Comparison of ENCODE assay signal across 29 cellular contexts in genomic region chr5:7388553-7388952, GRCh38. TPM values are rescaled to one million over a fixed set of nuclear protein-coding genes. Genes with fewer than 3 reads are reported as not detected.
"Had no signal": no experiment of that assay in that cellular context is flagged by ENCODE, and none has a peak within 500 bp of the region (broad histone marks: within the 10 kb centered on the region; RNA-seq: fewer than 3 reads in every experiment).

No MANE protein-coding gene starts in this region.

- H3K9me3 ChIP-seq: ovary, psoas muscle, right lobe of liver, sigmoid colon, stomach, thoracic aorta, thyroid gland, tibial nerve, upper lobe of left lung, vagina had no signal

- H3K79me2 ChIP-seq: parathyroid adenoma had no signal

- H3K36me3 ChIP-seq: neural progenitor cell, ovary, right lobe of liver, sigmoid colon, stomach, thoracic aorta, thyroid gland, tibial nerve, upper lobe of left lung, vagina had no signal

- H3K9ac ChIP-seq: neural progenitor cell, parathyroid adenoma had no signal

- H3K27ac ChIP-seq: neural progenitor cell, ovary, parathyroid adenoma, psoas muscle, right lobe of liver, sigmoid colon, stomach, thoracic aorta, thyroid gland, tibial nerve, upper lobe of left lung, vagina had no signal

- H3K4me3 ChIP-seq: neural progenitor cell, ovary, psoas muscle, right lobe of liver, sigmoid colon, stomach, thoracic aorta, thyroid gland, tibial nerve, upper lobe of left lung, vagina had no signal

- H3K27ac Mint-ChIP-seq: nephron; neural progenitor cell; progenitor cell of endocrine pancreas; stimulated activated effector memory CD8-positive, alpha-beta T cell treated with anti-CD3 and anti-CD28 coated beads, Interleukin-12 subunit alpha, Interleukin-12 subunit beta, amount 100 ng/mL, for 72 hours; stimulated activated naive B cell treated with anti-CD40 and anti-IgM and Interleukin-4, amounts not matched to agents 10 μg/mL and 1 μg/mL and 100 μg/mL, for 72 hours; stimulated activated naive CD8-positive, alpha-beta T cell treated with anti-CD3 and anti-CD28 coated beads, Interleukin-15, Interleukin-2, amounts not matched to agents 100 ng/mL and 50 ng/mL, for 24 hours had no signal

- DNase-seq: occipital lobe; ovary; posterior cingulate gyrus; psoas muscle; right cardiac atrium; right lobe of liver; sigmoid colon; small intestine; stimulated activated CD4-positive, alpha-beta T cell treated with anti-CD3 and anti-CD28 coated beads, Interleukin-15, amount 100 ng/mL, for 24 hours; stimulated activated CD4-positive, alpha-beta T cell treated with anti-CD3 and anti-CD28 coated beads, Interleukin-2, amount 100 ng/mL, for 24 hours; stimulated activated CD4-positive, alpha-beta T cell treated with anti-CD3 and anti-CD28 coated beads, Interleukin-2, amount 100 ng/mL, for 48 hours; stimulated activated CD4-positive, alpha-beta T cell treated with anti-CD3 and anti-CD28 coated beads, Interleukin-4, amount 100 ng/mL, for 24 hours; stimulated activated naive B cell treated with anti-CD40 and anti-IgM and Interleukin-4, amounts not matched to agents 10 μg/mL and 1 μg/mL and 100 μg/mL, for 72 hours; stimulated activated naive CD4-positive, alpha-beta T cell treated with Interleukin-2 at 50 U/mL for 16 hours; stomach; thyroid gland; trophoblast cell; upper lobe of left lung had no signal

- H3K4me2 ChIP-seq: neural progenitor cell had no signal

- FAIRE-seq: small intestine, urothelium cell line had no signal

- ATAC-seq: psoas muscle; right cardiac atrium; right lobe of liver; stimulated activated effector memory CD8-positive, alpha-beta T cell treated with anti-CD3 and anti-CD28 coated beads, Interleukin-12 subunit alpha, Interleukin-12 subunit beta, amount 100 ng/mL, for 72 hours; stimulated activated naive B cell treated with anti-CD40 and anti-IgM and Interleukin-4, amounts not matched to agents 10 μg/mL and 1 μg/mL and 100 μg/mL, for 72 hours had no signal

- H3K27me3 ChIP-seq: neural progenitor cell, ovary, right lobe of liver, sigmoid colon, thyroid gland, tibial nerve, upper lobe of left lung, vagina had no signal

- H3K9me3 Mint-ChIP-seq: nephron; neural progenitor cell; stimulated activated naive CD8-positive, alpha-beta T cell treated with anti-CD3 and anti-CD28 coated beads, Interleukin-15, Interleukin-2, amounts not matched to agents 100 ng/mL and 50 ng/mL, for 24 hours had no signal

- H3K36me3 Mint-ChIP-seq: neural progenitor cell; stimulated activated effector memory CD8-positive, alpha-beta T cell treated with anti-CD3 and anti-CD28 coated beads, Interleukin-12 subunit alpha, Interleukin-12 subunit beta, amount 100 ng/mL, for 72 hours; stimulated activated naive B cell treated with anti-CD40 and anti-IgM and Interleukin-4, amounts not matched to agents 10 μg/mL and 1 μg/mL and 100 μg/mL, for 72 hours had no signal

- H3K4me1 Mint-ChIP-seq: stimulated activated effector memory CD8-positive, alpha-beta T cell treated with anti-CD3 and anti-CD28 coated beads, Interleukin-12 subunit alpha, Interleukin-12 subunit beta, amount 100 ng/mL, for 72 hours; stimulated activated naive B cell treated with anti-CD40 and anti-IgM and Interleukin-4, amounts not matched to agents 10 μg/mL and 1 μg/mL and 100 μg/mL, for 72 hours had no signal

- H3K4me1 ChIP-seq: neural progenitor cell, parathyroid adenoma, psoas muscle, right lobe of liver, sigmoid colon, thyroid gland, upper lobe of left lung, vagina had no signal

- H3K4me3 Mint-ChIP-seq: nephron; neural progenitor cell; stimulated activated effector memory CD8-positive, alpha-beta T cell treated with anti-CD3 and anti-CD28 coated beads, Interleukin-12 subunit alpha, Interleukin-12 subunit beta, amount 100 ng/mL, for 72 hours; stimulated activated naive B cell treated with anti-CD40 and anti-IgM and Interleukin-4, amounts not matched to agents 10 μg/mL and 1 μg/mL and 100 μg/mL, for 72 hours; stimulated activated naive CD8-positive, alpha-beta T cell treated with anti-CD3 and anti-CD28 coated beads, Interleukin-15, Interleukin-2, amounts not matched to agents 100 ng/mL and 50 ng/mL, for 24 hours had no signal

- H2AFZ ChIP-seq: neural progenitor cell, parathyroid adenoma had no signal

RNA-seq across cellular contexts. Expression of gene ADCY2, which starts 7.4 kb away (rescaled TPM):
- total RNA-seq: renal cortical epithelial cell had no signal
